Comparison of ENCODE assay signal across 13 cellular contexts in genomic region chr19:31139871-31140505, GRCh38.
A peak's percentile ranks its signal among the peaks of the same experiment; 100 is the strongest.
DNase-seq lines count a peak whose midpoint lies in the region; ATAC-seq, FAIRE-seq and TF ChIP-seq lines count a peak whose summit lies in the region.
"Had no signal": no experiment of that assay in that cellular context is flagged by ENCODE, and none has a peak within 500 bp of the region (broad histone marks: within the 10 kb centered on the region; RNA-seq: fewer than 3 reads in every experiment).

No MANE protein-coding gene starts in this region.

- no peaks in the 10 kb centered on the region for H4K20me1 ChIP-seq in astrocyte (ENCODE audit: insufficient read depth, low read length)

- DNase-seq in HFFc6 (peak; percentile 87), astrocyte (ENCODE audit: low read depth) (peak; percentile 93), iris pigment epithelial cell (ENCODE audit: low read depth) (peak; percentile 78), endodermal cell (no peak)
- no peak for DNase-seq in activated CD4-positive, alpha-beta T cell treated with anti-CD3 and anti-CD28 coated beads for 4 hours
- no peak for DNase-seq in activated CD8-positive, alpha-beta T cell treated with anti-CD3 and anti-CD28 coated beads for 36 hours
- no peak for DNase-seq in effector memory CD8-positive, alpha-beta T cell
- DNase-seq: dermis blood vessel endothelial cell; NK-92 treated with Interleukin-12 subunit alpha and Interleukin-12 subunit beta, amount 100 ng/mL, for 24 hours; testis had no signal

- peak overlapping the region; percentile 66 for H3K4me2 ChIP-seq in astrocyte (ENCODE audit: low read length)

- TF ChIP-seq CTCF in HFFc6 (IDR thresholded peaks at IDR 0.05) (no peak), astrocyte (IDR thresholded peaks at IDR 0.05; ENCODE audit: insufficient read depth, low read depth, low read length) (no peak), endodermal cell (conservative IDR thresholded peaks at IDR 0.05) (no peak)
- TF ChIP-seq CTCF in activated CD8-positive, alpha-beta T cell treated with anti-CD3 and anti-CD28 coated beads for 36 hours (IDR thresholded peaks at IDR 0.05) = no peak

- no peaks in the 10 kb centered on the region for H3K9me3 ChIP-seq in astrocyte (ENCODE audit: insufficient read depth, low read depth, low read length)
- no peaks in the 10 kb centered on the region for H3K9me3 ChIP-seq in endodermal cell (ENCODE audit: control insufficient read depth, low read length)
- H3K9me3 ChIP-seq: testis had no signal

- CTCF ChIA-PET in activated CD8-positive, alpha-beta T cell treated with anti-CD3 and anti-CD28 coated beads for 36 hours (lab: Charles Lee) = no interaction called here

- POLR2A ChIA-PET in activated CD8-positive, alpha-beta T cell treated with anti-CD3 and anti-CD28 coated beads for 36 hours (lab: Charles Lee) = no interaction called here

- peaks cover 11% of the 10 kb centered on the region for H3K36me3 Mint-ChIP-seq in HFFc6 (ENCODE audit: low read depth)
- peaks cover 2% of the 10 kb centered on the region for H3K36me3 Mint-ChIP-seq in astrocyte (ENCODE audit: low read depth, unreplicated experiment)
- no peaks in the 10 kb centered on the region for H3K36me3 Mint-ChIP-seq in activated CD8-positive, alpha-beta T cell treated with anti-CD3 and anti-CD28 coated beads for 36 hours (ENCODE audit: low read depth)
- H3K36me3 Mint-ChIP-seq in effector memory CD8-positive, alpha-beta T cell (ENCODE audit: insufficient read depth) = no peaks in the 10 kb centered on the region
- no peaks in the 10 kb centered on the region for H3K36me3 Mint-ChIP-seq in endodermal cell (ENCODE audit: low read depth)
- H3K36me3 Mint-ChIP-seq: activated naive CD8-positive, alpha-beta T cell had no signal

- H3K27me3 Mint-ChIP-seq in HFFc6 (ENCODE audit: insufficient read depth) = no peaks in the 10 kb centered on the region; the same call in none of the 2 replicates
- H3K27me3 Mint-ChIP-seq in astrocyte (ENCODE audit: low read depth, unreplicated experiment) = no peaks in the 10 kb centered on the region
- H3K27me3 Mint-ChIP-seq in activated CD8-positive, alpha-beta T cell treated with anti-CD3 and anti-CD28 coated beads for 36 hours = peaks cover 5% of the 10 kb centered on the region
- H3K27me3 Mint-ChIP-seq in effector memory CD8-positive, alpha-beta T cell = peaks cover 0 to 33% of the 10 kb centered on the region in 2 donors
- H3K27me3 Mint-ChIP-seq in endodermal cell (ENCODE audit: insufficient read depth) = peaks cover 2% of the 10 kb centered on the region

- no peaks in the 10 kb centered on the region for H3K79me2 ChIP-seq in astrocyte (ENCODE audit: insufficient read depth, low read length)

- intact Hi-C loops in activated CD8-positive, alpha-beta T cell treated with anti-CD3 and anti-CD28 coated beads for 36 hours (cut with micrococcal nuclease) = no loop called here

- H3K4me3 ChIP-seq in astrocyte (ENCODE audit: insufficient read depth, low read depth, low read length) (no peak overlapping the region), endodermal cell (ENCODE audit: low read length) (no peak overlapping the region)
- H3K4me3 ChIP-seq: testis had no signal

- H3K27ac Mint-ChIP-seq in HFFc6 (peak overlapping the region; percentile 97), astrocyte (ENCODE audit: unreplicated experiment) (peak overlapping the region; percentile 87), endodermal cell (no peak overlapping the region)
- no peak overlapping the region for H3K27ac Mint-ChIP-seq in activated CD8-positive, alpha-beta T cell treated with anti-CD3 and anti-CD28 coated beads for 36 hours
- no peak overlapping the region for H3K27ac Mint-ChIP-seq in effector memory CD8-positive, alpha-beta T cell
- H3K27ac Mint-ChIP-seq: activated naive CD8-positive, alpha-beta T cell had no signal

- no peaks in the 10 kb centered on the region for H3K9me3 Mint-ChIP-seq in HFFc6
- H3K9me3 Mint-ChIP-seq in astrocyte (ENCODE audit: unreplicated experiment) = peaks cover 2% of the 10 kb centered on the region
- no peaks in the 10 kb centered on the region for H3K9me3 Mint-ChIP-seq in activated CD8-positive, alpha-beta T cell treated with anti-CD3 and anti-CD28 coated beads for 36 hours
- H3K9me3 Mint-ChIP-seq in effector memory CD8-positive, alpha-beta T cell = peaks cover 0 to 1% of the 10 kb centered on the region in 2 donors
- H3K9me3 Mint-ChIP-seq in endodermal cell = no peaks in the 10 kb centered on the region

- H3K9ac ChIP-seq in astrocyte (ENCODE audit: low read length) = peak overlapping the region; percentile 70
- H3K9ac ChIP-seq in endodermal cell (ENCODE audit: extremely low read depth, low read length, poor library complexity, severe bottlenecking) = no peak overlapping the region

- H2AFZ ChIP-seq in astrocyte (ENCODE audit: low read depth, low read length) = no peak overlapping the region

- H3K4me1 ChIP-seq in astrocyte (ENCODE audit: insufficient read depth, low read length) (peaks cover 31% of the 10 kb centered on the region), endodermal cell (ENCODE audit: control insufficient read depth, insufficient read depth, low read length) (peaks cover 7% of the 10 kb centered on the region)
- H3K4me1 ChIP-seq: testis had no signal

- H3K27ac ChIP-seq in astrocyte (ENCODE audit: low read depth, low read length) (peak overlapping the region; percentile 96), endodermal cell (ENCODE audit: low read depth, low read length) (no peak overlapping the region)
- H3K27ac ChIP-seq: HL-60, testis had no signal

- 94 to 96% methylated on average over 5 to 8 of the region's 9 CpGs for WGBS in endodermal cell (ENCODE audit: insufficient coverage in 1 of 2, insufficient read length in 1 of 2), 2 experiments

- H3K36me3 ChIP-seq in astrocyte (ENCODE audit: insufficient read depth, low read length) = no peaks in the 10 kb centered on the region
- no peaks in the 10 kb centered on the region for H3K36me3 ChIP-seq in endodermal cell (ENCODE audit: control insufficient read depth, insufficient read depth, low read length)

- H3K4me1 Mint-ChIP-seq in HFFc6 (ENCODE audit: low read depth) (peaks cover 65% of the 10 kb centered on the region), astrocyte (ENCODE audit: low read depth, unreplicated experiment) (peaks cover 21% of the 10 kb centered on the region), endodermal cell (peaks cover 30% of the 10 kb centered on the region)
- no peaks in the 10 kb centered on the region for H3K4me1 Mint-ChIP-seq in activated CD8-positive, alpha-beta T cell treated with anti-CD3 and anti-CD28 coated beads for 36 hours (ENCODE audit: low read depth)
- H3K4me1 Mint-ChIP-seq in effector memory CD8-positive, alpha-beta T cell (ENCODE audit: low read depth in 2 of 2) = no peaks in the 10 kb centered on the region

- FAIRE-seq in astrocyte (lab: Jason Lieb, UNC) = peak; percentile 99

- no peak for ATAC-seq in activated CD8-positive, alpha-beta T cell treated with anti-CD3 and anti-CD28 coated beads for 36 hours
- no peak for ATAC-seq in effector memory CD8-positive, alpha-beta T cell (replicated peaks)
- ATAC-seq: left lobe of liver had no signal

- no peaks in the 10 kb centered on the region for H3K27me3 ChIP-seq in astrocyte (ENCODE audit: insufficient read depth, low read length)
- H3K27me3 ChIP-seq in endodermal cell (ENCODE audit: control insufficient read depth, insufficient read depth, low read length, poor library complexity, severe bottlenecking) = no peaks in the 10 kb centered on the region
- H3K27me3 ChIP-seq: testis had no signal

- peak overlapping the region; percentile 59 for H3K4me3 Mint-ChIP-seq in HFFc6
- peak overlapping the region; percentile 36 for H3K4me3 Mint-ChIP-seq in astrocyte (ENCODE audit: unreplicated experiment)
- H3K4me3 Mint-ChIP-seq in activated CD8-positive, alpha-beta T cell treated with anti-CD3 and anti-CD28 coated beads for 36 hours = no peak overlapping the region
- H3K4me3 Mint-ChIP-seq in effector memory CD8-positive, alpha-beta T cell = no peak overlapping the region
- H3K4me3 Mint-ChIP-seq in endodermal cell = no peak overlapping the region
- H3K4me3 Mint-ChIP-seq: activated naive CD8-positive, alpha-beta T cell had no signal

Comparison
In these comparisons a context has a peak if more than half of its experiments do, and no peak if none do; other contexts are left out.
1. DNase-seq: peak in HFFc6 (single experiment), astrocyte (single experiment) and iris pigment epithelial cell (single experiment); none in activated CD4-positive, alpha-beta T cell treated with anti-CD3 and anti-CD28 coated beads for 4 hours (0 of 2), activated CD8-positive, alpha-beta T cell treated with anti-CD3 and anti-CD28 coated beads for 36 hours (single experiment), effector memory CD8-positive, alpha-beta T cell (0 of 3) and endodermal cell (single experiment).
2. H3K27ac Mint-ChIP-seq: peak in HFFc6 (single experiment) and astrocyte (single experiment); none in activated CD8-positive, alpha-beta T cell treated with anti-CD3 and anti-CD28 coated beads for 36 hours (single experiment), effector memory CD8-positive, alpha-beta T cell (0 of 2) and endodermal cell (single experiment).
3. H3K4me3 Mint-ChIP-seq: peak in HFFc6 (single experiment) and astrocyte (single experiment); none in activated CD8-positive, alpha-beta T cell treated with anti-CD3 and anti-CD28 coated beads for 36 hours (single experiment), effector memory CD8-positive, alpha-beta T cell (0 of 2) and endodermal cell (single experiment).